Comparison of ENCODE assay signal across 14 cellular contexts in the genomic region with DNA sequence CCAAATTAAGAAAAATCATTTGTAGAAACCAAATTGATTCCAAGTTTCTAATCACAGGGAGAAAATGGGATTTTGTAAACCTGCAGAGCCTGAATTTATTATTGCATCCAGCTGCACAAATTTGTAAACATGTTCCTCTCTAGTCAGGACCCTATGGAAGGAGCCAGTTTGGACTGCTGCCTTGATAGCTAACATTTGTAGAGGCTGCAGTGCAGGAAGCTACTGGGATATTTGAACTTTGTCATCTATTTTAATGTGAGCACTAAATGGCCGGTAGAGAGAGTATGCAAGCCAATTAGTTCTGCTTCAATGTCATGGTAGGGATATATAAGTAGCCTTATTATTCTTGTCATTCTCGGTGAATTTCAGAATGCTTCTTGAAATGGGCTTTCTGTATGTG.
DNase-seq lines count a peak whose midpoint lies in the region; ATAC-seq and TF ChIP-seq lines count a peak whose summit lies in the region.
"Had no signal": no experiment of that assay in that cellular context is flagged by ENCODE, and none has a peak within 500 bp of the region (broad histone marks: within the 10 kb centered on the region; RNA-seq: fewer than 3 reads in every experiment).

No MANE protein-coding gene starts in this region.

- H3K27ac Mint-ChIP-seq in activated naive CD4-positive, alpha-beta T cell treated with anti-CD3 and anti-CD28 coated beads, Interleukin-2, amount 10 ng/mL, durations not matched to agents 7 days and 5 days, result no peak overlapping the region
- H3K27ac Mint-ChIP-seq: B cell; CD4-positive, alpha-beta T cell; CD8-positive, alpha-beta T cell had no signal

- no peak overlapping the region for H3K4me3 Mint-ChIP-seq in activated naive CD4-positive, alpha-beta T cell treated with anti-CD3 and anti-CD28 coated beads, Interleukin-2, amount 10 ng/mL, durations not matched to agents 7 days and 5 days
- H3K4me3 Mint-ChIP-seq: B cell; CD4-positive, alpha-beta T cell; CD8-positive, alpha-beta T cell had no signal

- H3K4me1 Mint-ChIP-seq in activated naive CD4-positive, alpha-beta T cell treated with anti-CD3 and anti-CD28 coated beads, Interleukin-2, amount 10 ng/mL, durations not matched to agents 7 days and 5 days, result no peaks in the 10 kb centered on the region
- H3K4me1 Mint-ChIP-seq: B cell had no signal

- H3K36me3 Mint-ChIP-seq in activated naive CD4-positive, alpha-beta T cell treated with anti-CD3 and anti-CD28 coated beads, Interleukin-2, amount 10 ng/mL, durations not matched to agents 7 days and 5 days, result no peaks in the 10 kb centered on the region
- H3K36me3 Mint-ChIP-seq: CD8-positive, alpha-beta T cell had no signal

- peaks cover 1% of the 10 kb centered on the region for H3K9me3 Mint-ChIP-seq in activated naive CD4-positive, alpha-beta T cell treated with anti-CD3 and anti-CD28 coated beads, Interleukin-2, amount 10 ng/mL, durations not matched to agents 7 days and 5 days
- H3K9me3 Mint-ChIP-seq: CD4-positive, alpha-beta T cell; CD8-positive, alpha-beta T cell had no signal

- DNase-seq in DMS79 treated with DMSO at 0.1 percent for 48 hours (lab: John Stamatoyannopoulos, UW) (peak; percentile 1), DMS79 (lab: John Stamatoyannopoulos, UW) (no peak), left lobe of liver (ENCODE audit: low spot score) (no peak)
- no peak for DNase-seq in activated naive CD4-positive, alpha-beta T cell treated with anti-CD3 and anti-CD28 coated beads, Interleukin-2, amount 10 ng/mL, durations not matched to agents 7 days and 5 days
- DNase-seq: AML-193; Caco-2; Calu3; CD4-positive, alpha-beta T cell; CD8-positive, alpha-beta T cell; GF-D8 had no signal

- CTCF ChIA-PET in activated naive CD4-positive, alpha-beta T cell treated with anti-CD3 and anti-CD28 coated beads, Interleukin-2, amount 10 ng/mL, durations not matched to agents 7 days and 5 days (lab: Charles Lee), result no interaction called here

- ATAC-seq in left lobe of liver (peak; percentile 92), SK-N-SH treated with all-trans-retinoic acid at 6 μM for 48 hours (no peak)
- ATAC-seq: A549; CD8-positive, alpha-beta T cell; GM12878 had no signal

- H3K27me3 Mint-ChIP-seq in activated naive CD4-positive, alpha-beta T cell treated with anti-CD3 and anti-CD28 coated beads, Interleukin-2, amount 10 ng/mL, durations not matched to agents 7 days and 5 days, result no peaks in the 10 kb centered on the region
- H3K27me3 Mint-ChIP-seq: B cell had no signal

TF ChIP-seq in SK-N-SH treated with all-trans-retinoic acid at 6 μM for 48 hours, 23 proteins besides CTCF, POLR2A, EP300 and RAD21:
- TF ChIP-seq ZC3H10 (CRISPR knock-in tag; IDR thresholded peaks at IDR 0.05) (no peak), ZFP30 (CRISPR knock-in tag; IDR thresholded peaks at IDR 0.05) (no peak), ISL1 (CRISPR knock-in tag; IDR thresholded peaks at IDR 0.05) (no peak), ZNF70 (CRISPR knock-in tag; IDR thresholded peaks at IDR 0.05) (no peak), BACH2 (CRISPR knock-in tag; IDR thresholded peaks at IDR 0.05; ENCODE audit: borderline replicate concordance) (no peak), CSRNP3 (CRISPR knock-in tag; IDR thresholded peaks at IDR 0.05) (no peak), GLIS3 (CRISPR knock-in tag; IDR thresholded peaks at IDR 0.05) (no peak), PPARA (CRISPR knock-in tag; IDR thresholded peaks at IDR 0.05; ENCODE audit: borderline replicate concordance) (no peak), ZFP3 (CRISPR knock-in tag; IDR thresholded peaks at IDR 0.05) (no peak)
- TF ChIP-seq, protein P1, sequence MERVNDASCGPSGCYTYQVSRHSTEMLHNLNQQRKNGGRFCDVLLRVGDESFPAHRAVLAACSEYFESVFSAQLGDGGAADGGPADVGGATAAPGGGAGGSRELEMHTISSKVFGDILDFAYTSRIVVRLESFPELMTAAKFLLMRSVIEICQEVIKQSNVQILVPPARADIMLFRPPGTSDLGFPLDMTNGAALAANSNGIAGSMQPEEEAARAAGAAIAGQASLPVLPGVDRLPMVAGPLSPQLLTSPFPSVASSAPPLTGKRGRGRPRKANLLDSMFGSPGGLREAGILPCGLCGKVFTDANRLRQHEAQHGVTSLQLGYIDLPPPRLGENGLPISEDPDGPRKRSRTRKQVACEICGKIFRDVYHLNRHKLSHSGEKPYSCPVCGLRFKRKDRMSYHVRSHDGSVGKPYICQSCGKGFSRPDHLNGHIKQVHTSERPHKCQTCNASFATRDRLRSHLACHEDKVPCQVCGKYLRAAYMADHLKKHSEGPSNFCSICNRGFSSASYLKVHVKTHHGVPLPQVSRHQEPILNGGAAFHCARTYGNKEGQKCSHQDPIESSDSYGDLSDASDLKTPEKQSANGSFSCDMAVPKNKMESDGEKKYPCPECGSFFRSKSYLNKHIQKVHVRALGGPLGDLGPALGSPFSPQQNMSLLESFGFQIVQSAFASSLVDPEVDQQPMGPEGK (CRISPR knock-in tag; IDR thresholded peaks at IDR 0.05; ENCODE audit: borderline replicate concordance), result no peak
